13 cellular contexts compared by ENCODE assay signal in the genomic region with DNA sequence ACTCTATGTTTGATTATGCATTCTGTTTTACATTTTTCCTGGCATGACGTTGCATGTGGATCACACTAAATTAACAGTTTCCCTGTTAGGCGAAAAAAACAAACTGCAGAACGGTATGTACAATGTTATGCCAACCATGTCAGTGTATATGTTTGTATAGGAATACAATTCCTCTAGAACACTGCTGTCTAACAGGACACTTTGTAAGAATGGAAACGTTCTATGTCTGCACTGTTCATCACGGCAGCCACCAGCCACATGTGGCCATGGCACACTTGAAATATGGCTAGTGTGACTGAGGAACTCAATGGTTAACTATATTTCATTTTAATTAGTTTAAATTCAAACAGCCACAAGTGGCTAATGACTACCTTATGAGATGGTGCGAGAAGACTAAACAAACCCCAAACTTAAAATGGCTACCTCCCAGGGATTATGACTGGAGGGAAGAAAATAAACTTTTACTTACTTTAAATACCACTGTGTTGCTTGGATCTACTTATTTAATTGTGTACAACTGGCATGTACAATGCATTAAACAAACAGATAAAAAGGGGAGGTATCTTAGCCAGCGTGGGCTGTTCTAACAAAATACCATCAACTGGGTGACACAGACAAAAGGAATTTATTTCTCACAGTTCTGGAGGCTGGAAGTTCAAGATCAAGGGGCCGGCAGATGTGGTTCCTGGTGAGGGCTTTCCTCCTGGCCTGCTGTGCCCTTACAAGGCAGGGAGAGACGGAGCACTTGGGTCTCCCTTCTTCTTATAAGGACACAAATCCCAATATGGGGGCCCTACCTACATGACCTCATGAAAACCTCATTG.
A peak's percentile ranks its signal among the peaks of the same experiment; 100 is the strongest.
DNase-seq lines count a peak whose midpoint lies in the region; ATAC-seq, FAIRE-seq and TF ChIP-seq lines count a peak whose summit lies in the region.
"Had no signal": no experiment of that assay in that cellular context is flagged by ENCODE, and none has a peak within 500 bp of the region (broad histone marks: within the 10 kb centered on the region; RNA-seq: fewer than 3 reads in every experiment).

No MANE protein-coding gene starts in this region.

- H3K4me1 Mint-ChIP-seq in activated CD8-positive, alpha-beta T cell treated with anti-CD3 and anti-CD28 coated beads for 36 hours (ENCODE audit: low read depth) = peaks cover 87% of the 10 kb centered on the region
- H3K4me1 Mint-ChIP-seq in activated CD8-positive, alpha-beta T cell treated with anti-CD3 and anti-CD28 coated beads, Interleukin-2, amount 10 ng/mL, durations not matched to agents 7 days and 5 days (ENCODE audit: low read depth) = peaks cover 39% of the 10 kb centered on the region

- peak; percentile 26 for FAIRE-seq in endothelial cell of umbilical vein (lab: Jason Lieb, UNC)

- H3K4me1 ChIP-seq in endothelial cell of umbilical vein (ENCODE audit: control insufficient read depth, extremely low read depth, insufficient read depth, low read length) (peaks cover 7% of the 10 kb centered on the region), smooth muscle cell (ENCODE audit: low read depth) (peaks cover 14% of the 10 kb centered on the region)

- H3K36me3 Mint-ChIP-seq in activated CD8-positive, alpha-beta T cell treated with anti-CD3 and anti-CD28 coated beads for 36 hours (ENCODE audit: low read depth) = peaks cover 44% of the 10 kb centered on the region
- H3K36me3 Mint-ChIP-seq in activated CD8-positive, alpha-beta T cell treated with anti-CD3 and anti-CD28 coated beads, Interleukin-2, amount 10 ng/mL, durations not matched to agents 7 days and 5 days (ENCODE audit: low read depth) = peaks cover 4% of the 10 kb centered on the region

- ATAC-seq in activated CD8-positive, alpha-beta T cell treated with anti-CD3 and anti-CD28 coated beads for 36 hours = no peak
- ATAC-seq in activated CD8-positive, alpha-beta T cell treated with anti-CD3 and anti-CD28 coated beads, Interleukin-2, amount 10 ng/mL, durations not matched to agents 7 days and 5 days = no peak
- ATAC-seq in HG03039 (IDR thresholded peaks at IDR 0.05; ENCODE audit: unreplicated experiment) = no peak

- no peaks in the 10 kb centered on the region for H3K36me3 ChIP-seq in endothelial cell of umbilical vein (ENCODE audit: control insufficient read depth in 2 of 2, extremely low read depth in 1 of 2, insufficient read depth in 2 of 2, low read length in 2 of 2)
- H3K36me3 ChIP-seq in smooth muscle cell (ENCODE audit: low read depth) = no peaks in the 10 kb centered on the region

- H2AFZ ChIP-seq in endothelial cell of umbilical vein (ENCODE audit: low read depth, low read length) (no peak overlapping the region), smooth muscle cell (ENCODE audit: low read depth) (no peak overlapping the region)

- H3K4me3 Mint-ChIP-seq in activated CD8-positive, alpha-beta T cell treated with anti-CD3 and anti-CD28 coated beads for 36 hours = no peak overlapping the region
- no peak overlapping the region for H3K4me3 Mint-ChIP-seq in activated CD8-positive, alpha-beta T cell treated with anti-CD3 and anti-CD28 coated beads, Interleukin-2, amount 10 ng/mL, durations not matched to agents 7 days and 5 days

- H3K27me3 Mint-ChIP-seq in activated CD8-positive, alpha-beta T cell treated with anti-CD3 and anti-CD28 coated beads for 36 hours = no peaks in the 10 kb centered on the region
- no peaks in the 10 kb centered on the region for H3K27me3 Mint-ChIP-seq in activated CD8-positive, alpha-beta T cell treated with anti-CD3 and anti-CD28 coated beads, Interleukin-2, amount 10 ng/mL, durations not matched to agents 7 days and 5 days (ENCODE audit: low read depth)
- H3K27me3 Mint-ChIP-seq: central memory CD8-positive, alpha-beta T cell had no signal

- peaks cover 30% of the 10 kb centered on the region for H3F3A ChIP-seq in smooth muscle cell (ENCODE audit: low read depth)

- dilution Hi-C loops in endothelial cell of umbilical vein (cut with MboI; ENCODE audit: extremely low pct_ligation_motif_present, low sequenced_read_pairs) = no loop called here

- H3K4me2 ChIP-seq in endothelial cell of umbilical vein (ENCODE audit: insufficient read depth, low read length) (no peak overlapping the region), smooth muscle cell (no peak overlapping the region)

- peak overlapping the region; percentile 73 for H3K27ac Mint-ChIP-seq in activated CD8-positive, alpha-beta T cell treated with anti-CD3 and anti-CD28 coated beads for 36 hours
- no peak overlapping the region for H3K27ac Mint-ChIP-seq in activated CD8-positive, alpha-beta T cell treated with anti-CD3 and anti-CD28 coated beads, Interleukin-2, amount 10 ng/mL, durations not matched to agents 7 days and 5 days

- BruUV-seq in endothelial cell of umbilical vein (replicated peaks; lab: Mats Ljungman, UMichigan) = no TSS peak

- CTCF ChIA-PET in activated CD8-positive, alpha-beta T cell treated with anti-CD3 and anti-CD28 coated beads for 36 hours (lab: Charles Lee) = interaction anchor here (1.6 to 3.2 kb wide), 2 partner anchors 25 to 33 kb away, joined by 9 to 15 read pairs; no protein-coding TSS in a partner anchor
- CTCF ChIA-PET in activated CD8-positive, alpha-beta T cell treated with anti-CD3 and anti-CD28 coated beads, Interleukin-2, amount 10 ng/mL, durations not matched to agents 7 days and 5 days (lab: Charles Lee) = interaction anchor here (0.8 to 2.9 kb wide), 4 partner anchors 8 to 100 kb away, joined by 3 to 13 read pairs (median 4); no protein-coding TSS in a partner anchor
- CTCF ChIA-PET in endothelial cell of umbilical vein (lab: Charles Lee) = interaction anchor here (1.6 to 2.3 kb wide), 3 partner anchors 8 to 33 kb away, joined by 7 to 10 read pairs (median 8); no protein-coding TSS in a partner anchor

- peaks cover 3% of the 10 kb centered on the region for H3K9me3 Mint-ChIP-seq in activated CD8-positive, alpha-beta T cell treated with anti-CD3 and anti-CD28 coated beads for 36 hours
- H3K9me3 Mint-ChIP-seq in activated CD8-positive, alpha-beta T cell treated with anti-CD3 and anti-CD28 coated beads, Interleukin-2, amount 10 ng/mL, durations not matched to agents 7 days and 5 days (ENCODE audit: insufficient read depth) = no peaks in the 10 kb centered on the region
- H3K9me3 Mint-ChIP-seq: central memory CD8-positive, alpha-beta T cell had no signal

- H3K9me3 ChIP-seq in endothelial cell of umbilical vein (replicated peaks; ENCODE audit: control insufficient read depth, insufficient read depth, low read length) = no peaks in the 10 kb centered on the region
- H3K9me3 ChIP-seq in smooth muscle cell (replicated peaks; ENCODE audit: low read depth) = no peaks in the 10 kb centered on the region

- TF ChIP-seq POLR2A in endothelial cell of umbilical vein (IDR thresholded peaks at IDR 0.05; ENCODE audit: low read depth, low read length) = no peak

- no peaks in the 10 kb centered on the region for H3K9me1 ChIP-seq in endothelial cell of umbilical vein (replicated peaks; ENCODE audit: control insufficient read depth, extremely low read depth, insufficient read depth, low read length)

- whole genome bisulfite sequencing in smooth muscle cell (ENCODE audit: low lambda C conversion rate) = 65% methylated on average over 9 of the region's 9 CpGs

- H3K27ac ChIP-seq in endothelial cell of umbilical vein (ENCODE audit: insufficient read depth, low read depth, low read length) (no peak overlapping the region), smooth muscle cell (ENCODE audit: low read depth) (peak overlapping the region; percentile 45)

- POLR2A ChIA-PET in activated CD8-positive, alpha-beta T cell treated with anti-CD3 and anti-CD28 coated beads for 36 hours (lab: Charles Lee) = interaction anchor here (1.2 to 4.1 kb wide), 3 partner anchors 13 to 63 kb away, joined by 3 to 13 read pairs (median 8); no protein-coding TSS in a partner anchor
- POLR2A ChIA-PET in activated CD8-positive, alpha-beta T cell treated with anti-CD3 and anti-CD28 coated beads, Interleukin-2, amount 10 ng/mL, durations not matched to agents 7 days and 5 days (lab: Charles Lee) = no interaction called here
- POLR2A ChIA-PET in endothelial cell of umbilical vein (lab: Charles Lee) = no interaction called here

- no peak for DNase-seq in activated CD8-positive, alpha-beta T cell treated with anti-CD3 and anti-CD28 coated beads for 36 hours
- DNase-seq in activated CD8-positive, alpha-beta T cell treated with anti-CD3 and anti-CD28 coated beads, Interleukin-2, amount 10 ng/mL, durations not matched to agents 7 days and 5 days = no peak
- DNase-seq in RPMI7951 (ENCODE audit: low read depth) (peak; percentile 83), endothelial cell of umbilical vein (ENCODE audit: low read depth, low spot score) (peak; percentile 17), smooth muscle cell (lab: John Stamatoyannopoulos, UW; ENCODE audit: unreplicated experiment) (no peak), NCI-H2196 treated with DMSO at 0.1 percent for 48 hours (lab: John Stamatoyannopoulos, UW; ENCODE audit: unreplicated experiment) (no peak)
- no peak for DNase-seq in activated effector memory CD4-positive, alpha-beta T cell treated with anti-CD3 and anti-CD28 coated beads, Interleukin-2, amount 50 U/mL, for 16 hours
- DNase-seq: GDM1, NCI-H524, T-helper 1 cell had no signal

- intact Hi-C loops in activated CD8-positive, alpha-beta T cell treated with anti-CD3 and anti-CD28 coated beads for 36 hours (cut with micrococcal nuclease) = no loop called here
- intact Hi-C loops in endothelial cell of umbilical vein (cut with micrococcal nuclease) = no loop called here

- no peaks in the 10 kb centered on the region for H4K20me1 ChIP-seq in endothelial cell of umbilical vein (replicated peaks; ENCODE audit: control insufficient read depth, extremely low read depth, insufficient read depth, low read length)
- H4K20me1 ChIP-seq in smooth muscle cell (ENCODE audit: low read depth) = no peaks in the 10 kb centered on the region

- no peak for TF ChIP-seq CTCF in activated CD8-positive, alpha-beta T cell treated with anti-CD3 and anti-CD28 coated beads for 36 hours (IDR thresholded peaks at IDR 0.05)
- TF ChIP-seq CTCF in endothelial cell of umbilical vein (IDR thresholded peaks at IDR 0.05; ENCODE audit: extremely low read depth in 1 of 2, insufficient read depth in 1 of 2, low read depth in 1 of 2, low read length in 2 of 2) (no peak), smooth muscle cell (IDR thresholded peaks at IDR 0.05; ENCODE audit: borderline replicate concordance, insufficient read depth, poor library complexity, severe bottlenecking) (no peak)

- no peaks in the 10 kb centered on the region for H3K79me2 ChIP-seq in endothelial cell of umbilical vein (ENCODE audit: control insufficient read depth, insufficient read depth, low read length)
- H3K79me2 ChIP-seq in smooth muscle cell (ENCODE audit: low read depth) = no peaks in the 10 kb centered on the region

- H3K4me3 ChIP-seq in endothelial cell of umbilical vein (replicated peaks in 1 of 3; ENCODE audit: insufficient read depth in 1 of 3, low read depth in 1 of 3, low read length in 3 of 3) = no peak overlapping the region
- no peak overlapping the region for H3K4me3 ChIP-seq in smooth muscle cell
- H3K4me3 ChIP-seq: lung had no signal

- no peak overlapping the region for H3K9ac ChIP-seq in endothelial cell of umbilical vein (replicated peaks; ENCODE audit: extremely low read depth, insufficient read depth, low read length)
- no peak overlapping the region for H3K9ac ChIP-seq in smooth muscle cell (ENCODE audit: low read depth)

- H3K27me3 ChIP-seq in endothelial cell of umbilical vein (ENCODE audit: control insufficient read depth in 2 of 2, insufficient read depth in 2 of 2, low read length in 2 of 2) (no peaks in the 10 kb centered on the region), smooth muscle cell (ENCODE audit: low read depth) (no peaks in the 10 kb centered on the region)

Comparison
In these comparisons a context has a peak if more than half of its experiments do, and no peak if none do; other contexts are left out.
1. DNase-seq: peak in RPMI7951 (single experiment) and endothelial cell of umbilical vein (single experiment); none in activated CD8-positive, alpha-beta T cell treated with anti-CD3 and anti-CD28 coated beads for 36 hours (single experiment), activated CD8-positive, alpha-beta T cell treated with anti-CD3 and anti-CD28 coated beads, Interleukin-2, amount 10 ng/mL, durations not matched to agents 7 days and 5 days (single experiment), smooth muscle cell (single experiment), NCI-H2196 treated with DMSO at 0.1 percent for 48 hours (single experiment) and activated effector memory CD4-positive, alpha-beta T cell treated with anti-CD3 and anti-CD28 coated beads, Interleukin-2, amount 50 U/mL, for 16 hours (single experiment).